In the genomic region with DNA sequence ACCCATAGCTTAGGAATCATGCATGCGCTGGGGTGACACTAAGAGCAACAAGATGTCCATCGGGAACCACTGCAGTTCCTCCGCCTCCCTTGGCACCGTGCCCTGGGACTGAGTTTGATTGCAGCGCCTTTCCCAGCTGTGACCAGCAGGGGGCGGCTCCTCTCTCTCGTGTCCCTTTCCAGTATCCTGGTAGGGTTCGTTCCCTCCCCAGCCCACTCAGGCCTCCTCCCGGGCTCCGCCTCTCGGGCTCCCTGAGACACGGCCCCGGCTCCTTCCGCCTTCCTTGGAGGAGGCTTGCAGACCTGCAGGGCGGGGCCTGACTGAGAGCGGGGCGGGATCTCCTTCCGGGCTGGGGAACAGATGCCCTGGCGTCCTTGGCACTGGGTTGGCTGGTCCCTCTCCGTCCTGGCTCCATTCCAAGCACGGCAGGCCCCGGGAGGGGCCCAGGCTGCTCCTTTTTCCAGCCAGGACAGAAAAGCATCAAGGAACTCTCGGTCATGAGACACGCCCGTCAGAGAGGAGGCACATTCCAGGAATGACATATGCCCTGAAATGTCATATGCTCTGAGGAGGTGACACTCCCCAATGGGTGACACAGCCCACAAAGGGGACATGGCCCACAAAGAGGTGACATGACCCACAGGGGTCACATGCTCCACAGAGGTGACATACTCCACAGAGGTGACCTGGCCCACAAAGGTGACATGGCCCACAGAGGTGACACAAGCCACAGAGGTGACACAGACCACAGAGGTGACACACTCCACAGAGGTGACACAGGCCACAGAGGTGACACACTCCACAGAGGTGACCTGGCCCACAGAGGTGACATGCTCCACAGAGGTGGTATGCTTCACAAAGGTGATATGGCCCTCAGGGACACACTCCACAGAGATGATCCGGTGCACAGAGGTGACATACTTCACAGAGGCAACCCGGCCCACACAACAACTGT, we compare ENCODE assay signal across 8 cellular contexts.
A peak's percentile ranks its signal among the peaks of the same experiment; 100 is the strongest.
DNase-seq lines count a peak whose midpoint lies in the region; ATAC-seq and TF ChIP-seq lines count a peak whose summit lies in the region.

No MANE protein-coding gene starts in this region.

- H3K27me3 Mint-ChIP-seq in activated B cell treated with CpG ODN at 0.5 μM for 24 hours: peaks cover 19% of the 10 kb centered on the region

- CTCF ChIA-PET in HEK293 (lab: Yijun Ruan, JAX): interaction anchor here (0.6 to 2.6 kb wide), 14 partner anchors 8 to 593 kb away, joined by 3 to 12 read pairs (median 4); no protein-coding TSS in a partner anchor
- CTCF ChIA-PET in activated B cell treated with CpG ODN at 0.5 μM for 24 hours (lab: Charles Lee): interaction anchor here (1.6 to 2.4 kb wide), 3 partner anchors 86 to 431 kb away, joined by 4 to 25 read pairs (median 12); no protein-coding TSS in a partner anchor

- no peaks in the 10 kb centered on the region for H3K79me2 ChIP-seq in smooth muscle cell (ENCODE audit: low read depth)

- peak overlapping the region; percentile 79 for H3K4me2 ChIP-seq in smooth muscle cell

- H3K4me3 ChIP-seq in HEK293 (ENCODE audit: low read depth, low read length) (peak overlapping the region; percentile 22), smooth muscle cell (peak overlapping the region; percentile 30)

- no peaks in the 10 kb centered on the region for H3K9me3 Mint-ChIP-seq in activated B cell treated with CpG ODN at 0.5 μM for 24 hours

- H3K4me1 ChIP-seq in HEK293 (ENCODE audit: control insufficient read depth, insufficient read depth, low read length) (no peaks in the 10 kb centered on the region), smooth muscle cell (ENCODE audit: low read depth) (peaks cover 3% of the 10 kb centered on the region)

- H3K36me3 ChIP-seq in HEK293 (ENCODE audit: control insufficient read depth in 2 of 2, insufficient read depth in 1 of 2, low read length in 2 of 2) (no peaks in the 10 kb centered on the region), smooth muscle cell (ENCODE audit: low read depth) (no peaks in the 10 kb centered on the region)

- H3K27me3 ChIP-seq in smooth muscle cell (ENCODE audit: low read depth): no peaks in the 10 kb centered on the region

- H3K4me1 Mint-ChIP-seq in activated B cell treated with CpG ODN at 0.5 μM for 24 hours: peaks cover 4% of the 10 kb centered on the region

- H3K27ac Mint-ChIP-seq in activated B cell treated with CpG ODN at 0.5 μM for 24 hours: no peak overlapping the region

- TF ChIP-seq CTCF in HEK293 (tag by site-specific recombination; IDR thresholded peaks at IDR 0.05): peak; percentile 87
- TF ChIP-seq CTCF in activated B cell treated with CpG ODN at 0.5 μM for 24 hours (IDR thresholded peaks at IDR 0.05): no peak
- peak; percentile 93 for TF ChIP-seq CTCF in smooth muscle cell (IDR thresholded peaks at IDR 0.05; ENCODE audit: borderline replicate concordance, insufficient read depth, poor library complexity, severe bottlenecking)

- peak; percentile 54 for ATAC-seq in activated B cell treated with CpG ODN at 0.5 μM for 24 hours (ENCODE audit: low read depth)
- ATAC-seq in HG02642 (IDR thresholded peaks at IDR 0.05; ENCODE audit: poor library complexity, unreplicated experiment): no peak

- no peak overlapping the region for H3K4me3 Mint-ChIP-seq in activated B cell treated with CpG ODN at 0.5 μM for 24 hours

- intact Hi-C loops in activated B cell treated with CpG ODN at 0.5 μM for 24 hours (cut with micrococcal nuclease): loop anchor here (1.0 to 10.0 kb wide), 3 partner anchors 225 to 429 kb away; no protein-coding TSS in a partner anchor

- DNase-seq in CMK (ENCODE audit: low read depth) (peak; percentile 95), NCI-H2196 (lab: John Stamatoyannopoulos, UW; ENCODE audit: unreplicated experiment) (peak; percentile 80), activated B cell treated with CpG ODN at 0.5 μM for 24 hours (peak; percentile 63), caudate nucleus (lab: John Stamatoyannopoulos, UW) (peak in 60 of 61 donors; percentile 27 to 95 (median 74)), iPS-NIHi7 (ENCODE audit: extremely low spot score) (peak; percentile 100), smooth muscle cell (lab: John Stamatoyannopoulos, UW; ENCODE audit: unreplicated experiment) (peak; percentile 96)

- 16% methylated on average over 27 of the region's 27 CpGs for WGBS in smooth muscle cell (ENCODE audit: low lambda C conversion rate)

- peaks cover 3% of the 10 kb centered on the region for H3F3A ChIP-seq in smooth muscle cell (ENCODE audit: low read depth)

- no peaks in the 10 kb centered on the region for H4K20me1 ChIP-seq in smooth muscle cell (ENCODE audit: low read depth)

- no peaks in the 10 kb centered on the region for H3K36me3 Mint-ChIP-seq in activated B cell treated with CpG ODN at 0.5 μM for 24 hours (ENCODE audit: low read depth)

- no peak overlapping the region for H3K27ac ChIP-seq in HEK293 (ENCODE audit: extremely low read depth, low read depth, low read length)
- H3K27ac ChIP-seq in caudate nucleus (ENCODE audit: low read depth, low read length): peak overlapping the region; percentile 49
- H3K27ac ChIP-seq in smooth muscle cell (ENCODE audit: low read depth): peak overlapping the region; percentile 63

- H2AFZ ChIP-seq in smooth muscle cell (ENCODE audit: low read depth): peak overlapping the region; percentile 70

- H3K9ac ChIP-seq in smooth muscle cell (ENCODE audit: low read depth): no peak overlapping the region

- POLR2A ChIA-PET in HEK293 (lab: Yijun Ruan, JAX): no interaction called here
- POLR2A ChIA-PET in activated B cell treated with CpG ODN at 0.5 μM for 24 hours (lab: Charles Lee): interaction anchor here (1.0 kb wide), 1 partner anchor 79 kb away, joined by 3 read pairs; the partner anchor contains the start of gene ABHD5

- H3K9me3 ChIP-seq in HEK293 (ENCODE audit: control insufficient read depth, insufficient read depth, low read depth, low read length) (no peaks in the 10 kb centered on the region), smooth muscle cell (replicated peaks; ENCODE audit: low read depth) (no peaks in the 10 kb centered on the region)

TF ChIP-seq in HEK293, 187 proteins besides CTCF, POLR2A, EP300 and RAD21 (continues in another document):
- TF ChIP-seq ZNF791 (tag by site-specific recombination; IDR thresholded peaks at IDR 0.05) (no peak), ZNF792 (tag by site-specific recombination; IDR thresholded peaks at IDR 0.05) (no peak), HIC1 (tag by site-specific recombination; IDR thresholded peaks at IDR 0.05) (0 out of 2 replicates have a peak, but pooled peaks have one; percentile 20), ZSCAN16 (tag by site-specific recombination; IDR thresholded peaks at IDR 0.05) (no peak), ZNF214 (tag by site-specific recombination; IDR thresholded peaks at IDR 0.05; ENCODE audit: borderline replicate concordance) (no peak), ZNF629 (tag by site-specific recombination; IDR thresholded peaks at IDR 0.05) (peak; percentile 48), ZNF561 (tag by site-specific recombination; IDR thresholded peaks at IDR 0.05; ENCODE audit: borderline replicate concordance) (peak; percentile 27; the same call in 1 of the 2 replicates), ZNF133 (tag by site-specific recombination; IDR thresholded peaks at IDR 0.05) (no peak), ZNF560 (tag by site-specific recombination; IDR thresholded peaks at IDR 0.05; ENCODE audit: borderline replicate concordance) (no peak), ZNF174 (tag by site-specific recombination; IDR thresholded peaks at IDR 0.05) (no peak), ZNF658 (tag by site-specific recombination; IDR thresholded peaks at IDR 0.05) (no peak), MEIS1 (CRISPR knock-in tag; IDR thresholded peaks at IDR 0.05; ENCODE audit: borderline replicate concordance) (no peak), ZNF654 (tag by site-specific recombination; IDR thresholded peaks at IDR 0.05; ENCODE audit: low read depth) (peak; percentile 42), ZNF266 (tag by site-specific recombination; IDR thresholded peaks at IDR 0.05; ENCODE audit: low read depth) (no peak)
- TF ChIP-seq, protein P1, sequence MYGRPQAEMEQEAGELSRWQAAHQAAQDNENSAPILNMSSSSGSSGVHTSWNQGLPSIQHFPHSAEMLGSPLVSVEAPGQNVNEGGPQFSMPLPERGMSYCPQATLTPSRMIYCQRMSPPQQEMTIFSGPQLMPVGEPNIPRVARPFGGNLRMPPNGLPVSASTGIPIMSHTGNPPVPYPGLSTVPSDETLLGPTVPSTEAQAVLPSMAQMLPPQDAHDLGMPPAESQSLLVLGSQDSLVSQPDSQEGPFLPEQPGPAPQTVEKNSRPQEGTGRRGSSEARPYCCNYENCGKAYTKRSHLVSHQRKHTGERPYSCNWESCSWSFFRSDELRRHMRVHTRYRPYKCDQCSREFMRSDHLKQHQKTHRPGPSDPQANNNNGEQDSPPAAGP (tag by site-specific recombination; IDR thresholded peaks at IDR 0.05): 0 out of 2 replicates have a peak, but pooled peaks have one; percentile 10
